In the genomic region with DNA sequence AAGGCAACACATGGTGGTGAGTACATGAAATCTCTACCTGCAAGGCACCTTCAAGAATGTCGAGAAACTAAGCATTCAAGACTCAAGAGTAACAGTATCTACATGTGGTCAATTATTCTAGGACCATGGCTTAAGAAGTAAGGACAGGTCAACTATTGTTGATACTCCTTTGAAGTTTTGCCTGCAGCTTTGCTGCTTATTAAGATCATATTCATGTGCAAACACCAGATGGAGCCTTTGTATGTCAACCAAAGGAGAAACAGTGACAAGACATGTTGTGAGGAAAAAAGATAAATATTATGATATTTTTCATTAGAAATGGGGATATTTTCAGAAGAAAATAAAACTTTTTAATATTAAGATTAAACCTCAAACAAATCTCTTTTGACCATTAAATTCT, we compare ENCODE assay signal across 11 cellular contexts. TPM values are rescaled to one million over a fixed set of nuclear protein-coding genes. Genes with fewer than 3 reads are reported as not detected.
A peak's percentile ranks its signal among the peaks of the same experiment; 100 is the strongest.
DNase-seq lines count a peak whose midpoint lies in the region; ATAC-seq and TF ChIP-seq lines count a peak whose summit lies in the region.
"Had no signal": no experiment of that assay in that cellular context is flagged by ENCODE, and none has a peak within 500 bp of the region (broad histone marks: within the 10 kb centered on the region; RNA-seq: fewer than 3 reads in every experiment).

No MANE protein-coding gene starts in this region.

- CTCF ChIA-PET in A673 (lab: Charles Lee) (no interaction called here), PC-3 (lab: Charles Lee) (no interaction called here)
- CTCF ChIA-PET in activated CD4-positive, alpha-beta memory T cell treated with anti-CD3 and anti-CD28 coated beads, Interleukin-2, amount 10 ng/mL, durations not matched to agents 7 days and 5 days (lab: Charles Lee), result no interaction called here

- no peaks in the 10 kb centered on the region for H3K9me3 ChIP-seq in A673 (ENCODE audit: low read depth, low read length, poor library complexity, severe bottlenecking)
- no peaks in the 10 kb centered on the region for H3K9me3 ChIP-seq in PC-3 (ENCODE audit: low read length)
- H3K9me3 ChIP-seq: pancreas had no signal

- H3K27ac Mint-ChIP-seq in activated CD4-positive, alpha-beta memory T cell treated with anti-CD3 and anti-CD28 coated beads, Interleukin-2, amount 10 ng/mL, durations not matched to agents 7 days and 5 days, result no peak overlapping the region
- H3K27ac Mint-ChIP-seq: activated T-helper 17 cell treated with anti-CD3 and anti-CD28 coated beads, Interleukin-2, amount 50 U/mL, for 72 hours; WTC11 had no signal

- H3K9me2 ChIP-seq in PC-3 (replicated peaks; ENCODE audit: low read length), result no peaks in the 10 kb centered on the region

- peaks cover 3% of the 10 kb centered on the region for H3K9me3 Mint-ChIP-seq in activated CD4-positive, alpha-beta memory T cell treated with anti-CD3 and anti-CD28 coated beads, Interleukin-2, amount 10 ng/mL, durations not matched to agents 7 days and 5 days
- H3K9me3 Mint-ChIP-seq: WTC11 had no signal

- H3F3A ChIP-seq in PC-3 (ENCODE audit: low read length, unreplicated experiment), result no peaks in the 10 kb centered on the region

- no peak overlapping the region for H2AFZ ChIP-seq in PC-3 (ENCODE audit: low read length)

- H3K27me3 ChIP-seq in A673 (replicated peaks; ENCODE audit: insufficient read depth, low read depth, low read length, poor library complexity), result no peaks in the 10 kb centered on the region
- H3K27me3 ChIP-seq in GM06990 (replicated peaks; ENCODE audit: control insufficient read depth, insufficient read depth, low read length), result no peaks in the 10 kb centered on the region
- H3K27me3 ChIP-seq in PC-3 (ENCODE audit: low read length), result no peaks in the 10 kb centered on the region
- H3K27me3 ChIP-seq: pancreas had no signal

- intact Hi-C loops in A673 (cut with micrococcal nuclease; ENCODE audit: unreplicated experiment), result no loop called here
- intact Hi-C loops in PC-3 (cut with micrococcal nuclease), result loop anchor here (1.0 to 2.0 kb wide), 5 partner anchors 52 to 774 kb away; no protein-coding TSS in a partner anchor

- H3K4me1 Mint-ChIP-seq in activated CD4-positive, alpha-beta memory T cell treated with anti-CD3 and anti-CD28 coated beads, Interleukin-2, amount 10 ng/mL, durations not matched to agents 7 days and 5 days, result no peaks in the 10 kb centered on the region
- H3K4me1 Mint-ChIP-seq: activated T-helper 17 cell treated with anti-CD3 and anti-CD28 coated beads, Interleukin-2, amount 50 U/mL, for 72 hours had no signal

- no peaks in the 10 kb centered on the region for H4K20me1 ChIP-seq in PC-3 (ENCODE audit: low read length)

- no peaks in the 10 kb centered on the region for H3K36me3 Mint-ChIP-seq in activated CD4-positive, alpha-beta memory T cell treated with anti-CD3 and anti-CD28 coated beads, Interleukin-2, amount 10 ng/mL, durations not matched to agents 7 days and 5 days (ENCODE audit: low read depth)
- H3K36me3 Mint-ChIP-seq: WTC11 had no signal

- BruUV-seq in A673 (replicated peaks; lab: Mats Ljungman, UMichigan) (no TSS peak), PC-3 (replicated peaks; lab: Mats Ljungman, UMichigan) (no TSS peak)

- H3K4me2 ChIP-seq in PC-3 (ENCODE audit: low read length), result no peak overlapping the region

- no peak overlapping the region for H3K4me3 ChIP-seq in A673 (ENCODE audit: low read depth, low read length, poor library complexity, severe bottlenecking)
- H3K4me3 ChIP-seq in GM06990 (replicated peaks; ENCODE audit: low read depth, low read length), result no peak overlapping the region
- no peak overlapping the region for H3K4me3 ChIP-seq in PC-3 (ENCODE audit: low read length)
- H3K4me3 ChIP-seq: pancreas had no signal

- ATAC-seq in PC-3, result peak; percentile 27; the same call in 1 of the 2 replicates
- ATAC-seq in HG03460 (IDR thresholded peaks at IDR 0.05; ENCODE audit: unreplicated experiment), result no peak
- ATAC-seq: activated T-helper 17 cell treated with anti-CD3 and anti-CD28 coated beads, Interleukin-2, amount 50 U/mL, for 72 hours; pancreas; WTC11 had no signal

- H3K36me3 ChIP-seq in A673 (ENCODE audit: insufficient read depth, low read length, poor library complexity, severe bottlenecking) (no peaks in the 10 kb centered on the region), GM06990 (ENCODE audit: control insufficient read depth, insufficient read depth, low read length) (no peaks in the 10 kb centered on the region), PC-3 (ENCODE audit: low read depth, low read length) (no peaks in the 10 kb centered on the region)
- H3K36me3 ChIP-seq: pancreas had no signal

- no peak overlapping the region for H3K27ac ChIP-seq in A673 (ENCODE audit: low read depth, low read length, poor library complexity, severe bottlenecking)
- no peak overlapping the region for H3K27ac ChIP-seq in PC-3 (ENCODE audit: low read length)
- H3K27ac ChIP-seq: pancreas had no signal

- peak; percentile 27; the same call in 1 of the 2 replicates for TF ChIP-seq CTCF in A673 (conservative IDR thresholded peaks at IDR 0.05; ENCODE audit: low read depth, low read length)
- peak; percentile 13 for TF ChIP-seq CTCF in GM06990 (IDR thresholded peaks at IDR 0.05; ENCODE audit: insufficient read depth, low read length, poor library complexity, severe bottlenecking)
- TF ChIP-seq CTCF in PC-3 (conservative IDR thresholded peaks at IDR 0.05; ENCODE audit: low read depth, low read length), result peak; percentile 58

- POLR2A ChIA-PET in A673 (lab: Charles Lee; ENCODE audit: low non-redundant PET) (no interaction called here), PC-3 (lab: Charles Lee; ENCODE audit: unreplicated experiment) (no interaction called here)
- POLR2A ChIA-PET in activated CD4-positive, alpha-beta memory T cell treated with anti-CD3 and anti-CD28 coated beads, Interleukin-2, amount 10 ng/mL, durations not matched to agents 7 days and 5 days (lab: Charles Lee), result no interaction called here

- H3K27me3 Mint-ChIP-seq in activated CD4-positive, alpha-beta memory T cell treated with anti-CD3 and anti-CD28 coated beads, Interleukin-2, amount 10 ng/mL, durations not matched to agents 7 days and 5 days, result no peaks in the 10 kb centered on the region
- H3K27me3 Mint-ChIP-seq: activated T-helper 17 cell treated with anti-CD3 and anti-CD28 coated beads, Interleukin-2, amount 50 U/mL, for 72 hours had no signal

- DNase-seq in A673 (ENCODE audit: low spot score) (no peak), GM06990 (ENCODE audit: extremely low read depth, insufficient read length) (no peak), PC-3 (peak; percentile 52), fibroblast of gingiva (ENCODE audit: low read depth) (peak; percentile 33), NCI-H2227 treated with DMSO at 0.1 percent for 48 hours (lab: John Stamatoyannopoulos, UW) (no peak), NCI-H1930 (lab: John Stamatoyannopoulos, UW) (no peak)
- no peak for DNase-seq in activated CD4-positive, alpha-beta memory T cell treated with anti-CD3 and anti-CD28 coated beads, Interleukin-2, amount 10 ng/mL, durations not matched to agents 7 days and 5 days
- DNase-seq: pancreas had no signal

- H3K4me3 Mint-ChIP-seq in activated CD4-positive, alpha-beta memory T cell treated with anti-CD3 and anti-CD28 coated beads, Interleukin-2, amount 10 ng/mL, durations not matched to agents 7 days and 5 days, result no peak overlapping the region
- H3K4me3 Mint-ChIP-seq: activated T-helper 17 cell treated with anti-CD3 and anti-CD28 coated beads, Interleukin-2, amount 50 U/mL, for 72 hours; WTC11 had no signal

- no peaks in the 10 kb centered on the region for H3K4me1 ChIP-seq in A673 (ENCODE audit: insufficient read depth, low read length, poor library complexity, severe bottlenecking)
- H3K4me1 ChIP-seq in PC-3 (ENCODE audit: insufficient read depth, low read length), result no peaks in the 10 kb centered on the region
- H3K4me1 ChIP-seq: pancreas had no signal

- H3K9ac ChIP-seq in PC-3 (ENCODE audit: low read length), result no peak overlapping the region

- no peaks in the 10 kb centered on the region for H3K79me2 ChIP-seq in PC-3 (ENCODE audit: low read length)

RNA-seq across cellular contexts. Expression of gene FGF7, which starts 52.3 kb away (rescaled TPM):
- not detected in 2 replicates for total RNA-seq in A673 (2021)
- total RNA-seq in PC-3 (2014; rRNA removed), result not detected in 2 replicates
- not detected for total RNA-seq in activated CD4-positive, alpha-beta memory T cell treated with anti-CD3 and anti-CD28 coated beads, Interleukin-2, amount 10 ng/mL, durations not matched to agents 7 days and 5 days
- total RNA-seq: activated T-helper 17 cell treated with anti-CD3 and anti-CD28 coated beads, Interleukin-2, amount 50 U/mL, for 72 hours had no signal

Comparison
In these comparisons a context has a peak if more than half of its experiments do, and no peak if none do; other contexts are left out.
1. DNase-seq: peak in PC-3 (single experiment) and fibroblast of gingiva (single experiment); none in A673 (single experiment), GM06990 (single experiment), NCI-H2227 treated with DMSO at 0.1 percent for 48 hours (single experiment), activated CD4-positive, alpha-beta memory T cell treated with anti-CD3 and anti-CD28 coated beads, Interleukin-2, amount 10 ng/mL, durations not matched to agents 7 days and 5 days (single experiment) and NCI-H1930 (0 of 2).
2. Peak in every context shown above with its lines, with median percentiles within 50 percentile points of each other: CTCF ChIP-seq.